In the genomic region with DNA sequence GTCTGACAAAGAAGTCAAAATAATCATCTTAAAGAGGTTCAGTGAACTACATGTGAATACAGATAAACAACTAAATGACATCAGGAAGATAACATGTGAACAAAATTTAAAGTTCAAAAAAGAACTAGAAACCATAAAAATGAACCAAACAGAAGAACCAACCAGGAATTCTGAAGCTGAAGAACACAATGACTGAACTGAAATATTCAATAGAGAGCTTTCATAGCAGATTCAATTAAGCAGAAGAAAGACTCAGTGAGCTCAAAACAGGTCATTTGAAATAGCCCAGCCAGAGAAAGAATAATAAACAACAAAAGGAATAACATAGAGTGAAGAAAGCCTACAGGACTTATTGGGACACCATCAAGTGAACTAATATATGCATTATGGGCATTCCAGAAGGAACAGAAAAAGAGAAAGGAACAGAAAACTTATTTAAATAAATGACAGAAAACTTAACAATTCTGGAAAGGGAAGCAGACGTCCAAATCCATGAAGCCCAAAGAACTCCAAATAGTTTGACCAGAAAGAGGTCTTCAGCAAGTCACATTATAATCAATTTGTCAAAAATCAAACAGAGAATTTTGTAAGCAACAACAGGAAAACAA, we compare ENCODE assay signal across 11 cellular contexts.
"Had no signal": no experiment of that assay in that cellular context is flagged by ENCODE, and none has a peak within 500 bp of the region (broad histone marks: within the 10 kb centered on the region; RNA-seq: fewer than 3 reads in every experiment).

No MANE protein-coding gene starts in this region.

- H3K4me3 ChIP-seq: GM23248, GM23338, HAP-1 had no signal

- H3K9ac ChIP-seq: GM23248 had no signal

- H3K4me1 Mint-ChIP-seq: GM23338 had no signal

- H2AFZ ChIP-seq: GM23248, GM23338 had no signal

- H3K36me3 ChIP-seq: HAP-1 had no signal

- H3K9me3 ChIP-seq: HAP-1 had no signal

- FAIRE-seq: H1, H54 had no signal

- H3K4me1 ChIP-seq: HAP-1 had no signal

- ATAC-seq: GM23338, HCT116 had no signal

- DNase-seq: GM23248, GOT3, H7, H9, HCEC 1CT, HFFc6 had no signal

- H3K27ac ChIP-seq: GM23248 had no signal

- H3K4me2 ChIP-seq: GM23338 had no signal

- H3K27ac Mint-ChIP-seq: GM23338, H9, HFFc6 had no signal

- H3K9me3 Mint-ChIP-seq: GM23338, HFFc6 had no signal

- H3K4me3 Mint-ChIP-seq: GM23338, H9, HFFc6 had no signal
